1 cellular context compared by ENCODE assay signal in the genomic region with DNA sequence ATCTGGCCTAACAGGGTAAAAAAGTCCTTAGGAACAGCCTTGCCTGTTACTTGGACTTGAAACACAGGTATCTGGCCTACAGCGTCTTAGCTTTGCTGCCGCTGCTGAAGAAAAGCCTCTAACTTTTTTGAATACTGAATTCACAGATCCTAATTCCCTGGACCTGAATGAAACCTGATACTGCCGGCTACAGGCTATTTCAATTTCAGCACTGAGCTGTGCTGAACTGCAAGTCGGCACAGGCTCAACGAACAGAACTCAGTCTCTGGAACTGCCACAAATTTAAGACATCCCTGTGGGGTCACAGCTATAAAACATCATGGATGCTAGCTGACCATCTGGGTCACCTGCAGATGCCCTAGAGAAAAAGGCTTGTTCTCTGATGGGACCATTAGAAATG.
TF ChIP-seq lines count a peak whose summit lies in the region.

No MANE protein-coding gene starts in this region.

TF ChIP-seq in GM23338, 12 proteins besides CTCF, POLR2A, EP300 and RAD21:
- TF ChIP-seq JUNB (IDR thresholded peaks at IDR 0.05; ENCODE audit: unreplicated experiment) = no peak
- TF ChIP-seq EZH2phosphoT487 (IDR thresholded peaks at IDR 0.05; ENCODE audit: unreplicated experiment) = no peak
- TF ChIP-seq, protein P1, sequence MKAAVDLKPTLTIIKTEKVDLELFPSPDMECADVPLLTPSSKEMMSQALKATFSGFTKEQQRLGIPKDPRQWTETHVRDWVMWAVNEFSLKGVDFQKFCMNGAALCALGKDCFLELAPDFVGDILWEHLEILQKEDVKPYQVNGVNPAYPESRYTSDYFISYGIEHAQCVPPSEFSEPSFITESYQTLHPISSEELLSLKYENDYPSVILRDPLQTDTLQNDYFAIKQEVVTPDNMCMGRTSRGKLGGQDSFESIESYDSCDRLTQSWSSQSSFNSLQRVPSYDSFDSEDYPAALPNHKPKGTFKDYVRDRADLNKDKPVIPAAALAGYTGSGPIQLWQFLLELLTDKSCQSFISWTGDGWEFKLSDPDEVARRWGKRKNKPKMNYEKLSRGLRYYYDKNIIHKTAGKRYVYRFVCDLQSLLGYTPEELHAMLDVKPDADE (IDR thresholded peaks at IDR 0.05) = no peak
- no peak for TF ChIP-seq POLR2AphosphoS5 (IDR thresholded peaks at IDR 0.05; ENCODE audit: low read depth)
- TF ChIP-seq, protein P2, sequence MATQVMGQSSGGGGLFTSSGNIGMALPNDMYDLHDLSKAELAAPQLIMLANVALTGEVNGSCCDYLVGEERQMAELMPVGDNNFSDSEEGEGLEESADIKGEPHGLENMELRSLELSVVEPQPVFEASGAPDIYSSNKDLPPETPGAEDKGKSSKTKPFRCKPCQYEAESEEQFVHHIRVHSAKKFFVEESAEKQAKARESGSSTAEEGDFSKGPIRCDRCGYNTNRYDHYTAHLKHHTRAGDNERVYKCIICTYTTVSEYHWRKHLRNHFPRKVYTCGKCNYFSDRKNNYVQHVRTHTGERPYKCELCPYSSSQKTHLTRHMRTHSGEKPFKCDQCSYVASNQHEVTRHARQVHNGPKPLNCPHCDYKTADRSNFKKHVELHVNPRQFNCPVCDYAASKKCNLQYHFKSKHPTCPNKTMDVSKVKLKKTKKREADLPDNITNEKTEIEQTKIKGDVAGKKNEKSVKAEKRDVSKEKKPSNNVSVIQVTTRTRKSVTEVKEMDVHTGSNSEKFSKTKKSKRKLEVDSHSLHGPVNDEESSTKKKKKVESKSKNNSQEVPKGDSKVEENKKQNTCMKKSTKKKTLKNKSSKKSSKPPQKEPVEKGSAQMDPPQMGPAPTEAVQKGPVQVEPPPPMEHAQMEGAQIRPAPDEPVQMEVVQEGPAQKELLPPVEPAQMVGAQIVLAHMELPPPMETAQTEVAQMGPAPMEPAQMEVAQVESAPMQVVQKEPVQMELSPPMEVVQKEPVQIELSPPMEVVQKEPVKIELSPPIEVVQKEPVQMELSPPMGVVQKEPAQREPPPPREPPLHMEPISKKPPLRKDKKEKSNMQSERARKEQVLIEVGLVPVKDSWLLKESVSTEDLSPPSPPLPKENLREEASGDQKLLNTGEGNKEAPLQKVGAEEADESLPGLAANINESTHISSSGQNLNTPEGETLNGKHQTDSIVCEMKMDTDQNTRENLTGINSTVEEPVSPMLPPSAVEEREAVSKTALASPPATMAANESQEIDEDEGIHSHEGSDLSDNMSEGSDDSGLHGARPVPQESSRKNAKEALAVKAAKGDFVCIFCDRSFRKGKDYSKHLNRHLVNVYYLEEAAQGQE (IDR thresholded peaks at IDR 0.05; ENCODE audit: unreplicated experiment) = no peak
- TF ChIP-seq ZNF462 (CRISPR knock-in tag; IDR thresholded peaks at IDR 0.05) = no peak
- no peak for TF ChIP-seq CREB1 (CRISPR knock-in tag; IDR thresholded peaks at IDR 0.05; ENCODE audit: low read depth)
- no peak for TF ChIP-seq STAT1 (IDR thresholded peaks at IDR 0.05; ENCODE audit: unreplicated experiment)
